ENCODE assay signal across 11 cellular contexts in the genomic region with DNA sequence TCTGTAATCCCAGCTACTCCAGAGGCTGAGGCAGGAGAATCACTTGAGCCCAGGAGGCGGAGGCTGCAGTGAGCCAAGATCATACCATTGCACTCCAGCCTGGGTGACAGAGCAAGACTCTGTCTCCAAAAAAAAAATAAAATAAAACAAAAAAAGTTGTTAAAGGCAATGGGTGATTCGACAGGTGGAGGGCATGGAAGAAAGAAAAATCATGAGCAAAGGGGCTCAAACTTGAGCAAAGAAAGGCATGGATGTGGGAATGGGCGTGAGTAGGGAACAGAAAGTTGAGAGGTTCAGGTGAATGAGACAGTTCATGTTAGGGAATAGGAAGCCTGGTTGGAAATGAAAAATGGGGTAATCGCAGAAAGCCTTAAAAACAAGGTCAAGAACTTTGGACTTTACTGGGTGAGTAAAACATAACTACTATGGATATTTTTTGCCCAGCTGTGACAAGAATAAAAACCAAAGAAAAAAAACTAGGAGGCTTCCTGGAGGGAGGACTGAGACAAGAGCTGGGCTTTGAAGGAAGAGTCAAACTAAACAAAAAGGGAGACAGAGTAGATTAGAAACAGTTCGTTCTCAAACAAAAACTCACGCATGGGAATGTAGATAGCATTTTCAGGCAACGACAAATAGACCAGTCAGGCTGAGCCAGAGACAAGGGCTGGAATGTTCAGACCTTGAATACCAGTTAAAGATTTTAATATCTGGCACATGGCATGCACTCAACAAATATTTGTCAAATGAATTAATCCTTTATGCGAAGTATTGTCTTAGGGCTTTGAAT. TPM values are rescaled to one million over a fixed set of nuclear protein-coding genes. Genes with fewer than 3 reads are reported as not detected.
DNase-seq lines count a peak whose midpoint lies in the region; ATAC-seq and TF ChIP-seq lines count a peak whose summit lies in the region.
"Had no signal": no experiment of that assay in that cellular context is flagged by ENCODE, and none has a peak within 500 bp of the region (broad histone marks: within the 10 kb centered on the region; RNA-seq: fewer than 3 reads in every experiment).

No MANE protein-coding gene starts in this region.

- no peak overlapping the region for H3K4me3 ChIP-seq in fibroblast of the aortic adventitia (ENCODE audit: low read depth, low read length)
- H3K4me3 ChIP-seq: MG63 had no signal

- ATAC-seq in SK-N-SH treated with all-trans-retinoic acid at 6 μM for 48 hours (peak; percentile 87), GM18870 (IDR thresholded peaks at IDR 0.05; ENCODE audit: unreplicated experiment) (no peak)
- ATAC-seq: stimulated activated naive CD8-positive, alpha-beta T cell treated with anti-CD3 and anti-CD28 coated beads, Interleukin-15, amount 100 ng/mL, for 72 hours had no signal

- DNase-seq in COLO829 (ENCODE audit: low spot score) (peak; percentile 81), fibroblast of the aortic adventitia (ENCODE audit: low read depth) (peak; percentile 68), pons (ENCODE audit: low spot score) (peak; percentile 15), NCI-H187 (lab: John Stamatoyannopoulos, UW) (no peak), activated gamma-delta T cell treated with Interleukin-2 at 50 U/mL for 16 hours (no peak), KBM-7 (no peak)
- DNase-seq: activated CD4-positive, alpha-beta T cell treated with anti-CD3 and anti-CD28 coated beads for 48 hours; MG63; stimulated activated naive CD8-positive, alpha-beta T cell treated with anti-CD3 and anti-CD28 coated beads, Interleukin-15, amount 100 ng/mL, for 72 hours had no signal

- TF ChIP-seq CTCF in fibroblast of the aortic adventitia (IDR thresholded peaks at IDR 0.05; ENCODE audit: insufficient read depth, low read length), result no peak

- in situ Hi-C loops in KBM-7 (cut with MboI; ENCODE audit: low pct_unique_long_range_greater_than_20kb, low sequenced_read_pairs), result no loop called here

TF ChIP-seq in SK-N-SH treated with all-trans-retinoic acid at 6 μM for 48 hours, 23 proteins besides CTCF, POLR2A, EP300 and RAD21:
- TF ChIP-seq PPARA (CRISPR knock-in tag; IDR thresholded peaks at IDR 0.05; ENCODE audit: borderline replicate concordance) (no peak), ZFP30 (CRISPR knock-in tag; IDR thresholded peaks at IDR 0.05) (no peak), TOX (CRISPR knock-in tag; IDR thresholded peaks at IDR 0.05; ENCODE audit: borderline replicate concordance) (no peak), CSRNP3 (CRISPR knock-in tag; IDR thresholded peaks at IDR 0.05) (no peak), RARB (CRISPR knock-in tag; IDR thresholded peaks at IDR 0.05) (no peak), SNAI2 (CRISPR knock-in tag; IDR thresholded peaks at IDR 0.05) (no peak), BACH2 (CRISPR knock-in tag; IDR thresholded peaks at IDR 0.05; ENCODE audit: borderline replicate concordance) (no peak)
- TF ChIP-seq, protein P1, sequence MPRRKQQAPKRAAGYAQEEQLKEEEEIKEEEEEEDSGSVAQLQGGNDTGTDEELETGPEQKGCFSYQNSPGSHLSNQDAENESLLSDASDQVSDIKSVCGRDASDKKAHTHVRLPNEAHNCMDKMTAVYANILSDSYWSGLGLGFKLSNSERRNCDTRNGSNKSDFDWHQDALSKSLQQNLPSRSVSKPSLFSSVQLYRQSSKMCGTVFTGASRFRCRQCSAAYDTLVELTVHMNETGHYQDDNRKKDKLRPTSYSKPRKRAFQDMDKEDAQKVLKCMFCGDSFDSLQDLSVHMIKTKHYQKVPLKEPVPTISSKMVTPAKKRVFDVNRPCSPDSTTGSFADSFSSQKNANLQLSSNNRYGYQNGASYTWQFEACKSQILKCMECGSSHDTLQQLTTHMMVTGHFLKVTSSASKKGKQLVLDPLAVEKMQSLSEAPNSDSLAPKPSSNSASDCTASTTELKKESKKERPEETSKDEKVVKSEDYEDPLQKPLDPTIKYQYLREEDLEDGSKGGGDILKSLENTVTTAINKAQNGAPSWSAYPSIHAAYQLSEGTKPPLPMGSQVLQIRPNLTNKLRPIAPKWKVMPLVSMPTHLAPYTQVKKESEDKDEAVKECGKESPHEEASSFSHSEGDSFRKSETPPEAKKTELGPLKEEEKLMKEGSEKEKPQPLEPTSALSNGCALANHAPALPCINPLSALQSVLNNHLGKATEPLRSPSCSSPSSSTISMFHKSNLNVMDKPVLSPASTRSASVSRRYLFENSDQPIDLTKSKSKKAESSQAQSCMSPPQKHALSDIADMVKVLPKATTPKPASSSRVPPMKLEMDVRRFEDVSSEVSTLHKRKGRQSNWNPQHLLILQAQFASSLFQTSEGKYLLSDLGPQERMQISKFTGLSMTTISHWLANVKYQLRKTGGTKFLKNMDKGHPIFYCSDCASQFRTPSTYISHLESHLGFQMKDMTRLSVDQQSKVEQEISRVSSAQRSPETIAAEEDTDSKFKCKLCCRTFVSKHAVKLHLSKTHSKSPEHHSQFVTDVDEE (CRISPR knock-in tag; IDR thresholded peaks at IDR 0.05), result no peak
- TF ChIP-seq, protein P2, sequence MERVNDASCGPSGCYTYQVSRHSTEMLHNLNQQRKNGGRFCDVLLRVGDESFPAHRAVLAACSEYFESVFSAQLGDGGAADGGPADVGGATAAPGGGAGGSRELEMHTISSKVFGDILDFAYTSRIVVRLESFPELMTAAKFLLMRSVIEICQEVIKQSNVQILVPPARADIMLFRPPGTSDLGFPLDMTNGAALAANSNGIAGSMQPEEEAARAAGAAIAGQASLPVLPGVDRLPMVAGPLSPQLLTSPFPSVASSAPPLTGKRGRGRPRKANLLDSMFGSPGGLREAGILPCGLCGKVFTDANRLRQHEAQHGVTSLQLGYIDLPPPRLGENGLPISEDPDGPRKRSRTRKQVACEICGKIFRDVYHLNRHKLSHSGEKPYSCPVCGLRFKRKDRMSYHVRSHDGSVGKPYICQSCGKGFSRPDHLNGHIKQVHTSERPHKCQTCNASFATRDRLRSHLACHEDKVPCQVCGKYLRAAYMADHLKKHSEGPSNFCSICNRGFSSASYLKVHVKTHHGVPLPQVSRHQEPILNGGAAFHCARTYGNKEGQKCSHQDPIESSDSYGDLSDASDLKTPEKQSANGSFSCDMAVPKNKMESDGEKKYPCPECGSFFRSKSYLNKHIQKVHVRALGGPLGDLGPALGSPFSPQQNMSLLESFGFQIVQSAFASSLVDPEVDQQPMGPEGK (CRISPR knock-in tag; IDR thresholded peaks at IDR 0.05; ENCODE audit: borderline replicate concordance), result no peak

RNA-seq across cellular contexts. Expression of gene PYM1, which starts 18.8 kb away (rescaled TPM):
- 23.3 and 35.7 TPM in 2 replicates for total RNA-seq in fibroblast of the aortic adventitia (ENCODE audit: low replicate concordance)

RNA-seq across cellular contexts. Expression of gene DGKA, which starts 22.0 kb away (rescaled TPM):
- total RNA-seq in fibroblast of the aortic adventitia (ENCODE audit: low replicate concordance), result 50.6 and 62.1 TPM in 2 replicates

RNA-seq across cellular contexts. Expression of gene PMEL, which starts 56.9 kb away (rescaled TPM):
- 0.27 and 0.82 TPM in 2 replicates for total RNA-seq in fibroblast of the aortic adventitia (ENCODE audit: low replicate concordance)

RNA-seq across cellular contexts. Expression of gene CDK2, which starts 57.7 kb away (rescaled TPM):
- total RNA-seq in fibroblast of the aortic adventitia (ENCODE audit: low replicate concordance), result 8.5 and 38.5 TPM in 2 replicates

Comparison
In these comparisons a context has a peak if more than half of its experiments do, and no peak if none do; other contexts are left out.
1. DNase-seq: peak in COLO829 (single experiment), fibroblast of the aortic adventitia (single experiment) and pons (single experiment); none in NCI-H187 (0 of 2), activated gamma-delta T cell treated with Interleukin-2 at 50 U/mL for 16 hours (single experiment) and KBM-7 (single experiment).